13 cellular contexts compared by ENCODE assay signal in the genomic region with DNA sequence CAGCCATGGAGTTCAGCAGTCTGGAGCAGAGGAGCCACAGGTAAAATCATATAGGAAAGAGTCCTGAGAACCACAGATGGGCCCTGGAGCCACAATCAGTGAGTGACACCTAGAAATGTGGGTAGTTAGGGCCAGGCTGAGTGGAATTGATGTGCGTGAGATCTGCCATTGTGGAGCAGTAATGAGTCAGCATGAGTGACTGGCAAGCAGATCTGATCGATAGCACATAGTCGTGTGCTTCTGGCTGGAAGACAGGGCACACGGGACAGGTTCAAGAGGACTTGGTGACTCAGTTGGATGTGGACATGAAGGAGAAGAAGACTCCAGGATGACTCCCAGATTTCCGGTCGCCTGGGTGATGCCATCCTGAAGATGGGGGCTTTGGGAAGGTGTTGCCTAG. TPM values are rescaled to one million over a fixed set of nuclear protein-coding genes. Genes with fewer than 3 reads are reported as not detected.
DNase-seq lines count a peak whose midpoint lies in the region; ATAC-seq, FAIRE-seq and TF ChIP-seq lines count a peak whose summit lies in the region.
"Had no signal": no experiment of that assay in that cellular context is flagged by ENCODE, and none has a peak within 500 bp of the region (broad histone marks: within the 10 kb centered on the region; RNA-seq: fewer than 3 reads in every experiment).

No MANE protein-coding gene starts in this region.

- H3K27me3 Mint-ChIP-seq in natural killer cell treated with Interleukin-12 subunit alpha and Interleukin-12 subunit beta and Interleukin-15 and Interleukin-18, amount 100 ng/mL, for 72 hours, result peaks cover 16 to 23% of the 10 kb centered on the region in 2 donors
- H3K27me3 Mint-ChIP-seq in natural killer cell (ENCODE audit: low read depth in 2 of 2), result peaks cover 0 to 11% of the 10 kb centered on the region in 2 donors

- no peak overlapping the region for H3K18ac ChIP-seq in H1 (ENCODE audit: extremely low read depth, low read length)

- TF ChIP-seq CTCF in natural killer cell (IDR thresholded peaks at IDR 0.05), result no peak
- TF ChIP-seq CTCF in H1 (IDR thresholded peaks at IDR 0.05; ENCODE audit: control extremely low read depth in 1 of 3, insufficient read depth in 1 of 3, low read depth in 1 of 3, low read length in 3 of 3), result no peak
- no peak for TF ChIP-seq CTCF in ovary (IDR thresholded peaks at IDR 0.05)
- TF ChIP-seq CTCF in transverse colon (IDR thresholded peaks at IDR 0.05), result no peak

- peak overlapping the region; percentile 66; the same call in 1 of the 2 replicates for H2BK15ac ChIP-seq in H1 (ENCODE audit: low read length)

- H3K4me1 Mint-ChIP-seq in natural killer cell treated with Interleukin-12 subunit alpha and Interleukin-12 subunit beta and Interleukin-15 and Interleukin-18, amount 100 ng/mL, for 72 hours (ENCODE audit: low read depth in 2 of 2), result peaks cover 18 to 31% of the 10 kb centered on the region in 2 donors
- peaks cover 7 to 11% of the 10 kb centered on the region in 2 donors for H3K4me1 Mint-ChIP-seq in natural killer cell
- H3K4me1 Mint-ChIP-seq in stimulated activated effector memory CD8-positive, alpha-beta T cell treated with anti-CD3 and anti-CD28 coated beads, Interleukin-12 subunit alpha, Interleukin-12 subunit beta, amount 100 ng/mL, for 72 hours, result peaks cover 26% of the 10 kb centered on the region

- no peak overlapping the region for H2BK5ac ChIP-seq in H1 (ENCODE audit: low read depth, low read length)

- TF ChIP-seq RAD21 in H1 (IDR thresholded peaks at IDR 0.05 in 1 of 2, conservative IDR thresholded peaks at IDR 0.05 in 1 of 2; ENCODE audit: low read depth in 2 of 2, low read length in 2 of 2), result no peak

- no peak overlapping the region for H3K4me2 ChIP-seq in H1 (ENCODE audit: insufficient read depth in 1 of 2, low read depth in 2 of 2, low read length in 2 of 2)

- H3K9ac ChIP-seq in H1 (replicated peaks in 1 of 4; ENCODE audit: extremely low read depth in 1 of 4, low read depth in 3 of 4, low read length in 3 of 4), result no peak overlapping the region

- no peaks in the 10 kb centered on the region for H3K36me3 Mint-ChIP-seq in natural killer cell treated with Interleukin-12 subunit alpha and Interleukin-12 subunit beta and Interleukin-15 and Interleukin-18, amount 100 ng/mL, for 72 hours
- no peaks in the 10 kb centered on the region for H3K36me3 Mint-ChIP-seq in natural killer cell
- H3K36me3 Mint-ChIP-seq in stimulated activated effector memory CD8-positive, alpha-beta T cell treated with anti-CD3 and anti-CD28 coated beads, Interleukin-12 subunit alpha, Interleukin-12 subunit beta, amount 100 ng/mL, for 72 hours, result peaks cover 7% of the 10 kb centered on the region

- H2BK12ac ChIP-seq in H1 (ENCODE audit: low read depth, low read length), result peak overlapping the region; percentile 60; the same call in 1 of the 2 replicates

- H2AFZ ChIP-seq in H1 (ENCODE audit: low read length), result no peak overlapping the region

- no peak overlapping the region for H2BK120ac ChIP-seq in H1 (replicated peaks; ENCODE audit: low read depth, low read length)

- H3K23ac ChIP-seq in H1 (ENCODE audit: insufficient read length), result no peak overlapping the region

- H2BK20ac ChIP-seq in H1 (ENCODE audit: low read length), result peak overlapping the region; percentile 29; the same call in 1 of the 2 replicates

- peak overlapping the region; percentile 41 to 54 for H3K27ac Mint-ChIP-seq in natural killer cell treated with Interleukin-12 subunit alpha and Interleukin-12 subunit beta and Interleukin-15 and Interleukin-18, amount 100 ng/mL, for 72 hours
- H3K27ac Mint-ChIP-seq in natural killer cell, result no peak overlapping the region
- no peak overlapping the region for H3K27ac Mint-ChIP-seq in stimulated activated effector memory CD8-positive, alpha-beta T cell treated with anti-CD3 and anti-CD28 coated beads, Interleukin-12 subunit alpha, Interleukin-12 subunit beta, amount 100 ng/mL, for 72 hours

- no peak overlapping the region for H3K4ac ChIP-seq in H1 (replicated peaks; ENCODE audit: insufficient read length, low read depth, low read length)

- H3K23me2 ChIP-seq in H1 (ENCODE audit: low read depth, low read length), result no peaks in the 10 kb centered on the region

- no peak overlapping the region for H4K5ac ChIP-seq in H1 (ENCODE audit: insufficient read length, low read depth, low read length)

- no peak for FAIRE-seq in H1 (lab: Jason Lieb, UNC)

- no peaks in the 10 kb centered on the region for H3K79me2 ChIP-seq in H1 (ENCODE audit: control insufficient read depth in 1 of 2, insufficient read depth in 2 of 2, low read length in 2 of 2)

- CTCF ChIA-PET in H1 (lab: Charles Lee; ENCODE audit: partially characterized antibody), result no interaction called here

- H2AK5ac ChIP-seq in H1 (ENCODE audit: low read depth, low read length), result peak overlapping the region; percentile 18; the same call in 1 of the 2 replicates

- H3K56ac ChIP-seq in H1 (replicated peaks; ENCODE audit: insufficient read length, low read depth, low read length), result no peak overlapping the region

- H3K4me3 ChIP-seq in H1 (ENCODE audit: extremely low read depth in 1 of 4, insufficient read depth in 2 of 4, low read depth in 3 of 4, low read length in 4 of 4), result no peak overlapping the region
- H3K4me3 ChIP-seq in ovary, result no peak overlapping the region
- H3K4me3 ChIP-seq in transverse colon, result no peak overlapping the region
- H3K4me3 ChIP-seq: gastroesophageal sphincter had no signal

- ATAC-seq in natural killer cell treated with Interleukin-12 subunit alpha and Interleukin-12 subunit beta and Interleukin-15 and Interleukin-18, amount 100 ng/mL, for 72 hours, result peak in 1 of 2 donors; percentile 75
- ATAC-seq in natural killer cell, result no peak
- ATAC-seq in stimulated activated effector memory CD8-positive, alpha-beta T cell treated with anti-CD3 and anti-CD28 coated beads, Interleukin-12 subunit alpha, Interleukin-12 subunit beta, amount 100 ng/mL, for 72 hours, result peak; percentile 83
- ATAC-seq: gastroesophageal sphincter had no signal

- H3K9me3 ChIP-seq in H1 (ENCODE audit: insufficient read depth in 2 of 2, low read depth in 1 of 2, low read length in 1 of 2), result no peaks in the 10 kb centered on the region
- H3K9me3 ChIP-seq in ovary, result no peaks in the 10 kb centered on the region
- no peaks in the 10 kb centered on the region for H3K9me3 ChIP-seq in transverse colon
- H3K9me3 ChIP-seq: gastroesophageal sphincter had no signal

- H4K91ac ChIP-seq in H1 (replicated peaks; ENCODE audit: insufficient read length, low read length), result no peak overlapping the region

- H3K36me3 ChIP-seq in H1 (ENCODE audit: control insufficient read depth in 2 of 4, insufficient read depth in 4 of 4, low read length in 3 of 4) (no peaks in the 10 kb centered on the region), ovary (no peaks in the 10 kb centered on the region), transverse colon (no peaks in the 10 kb centered on the region)
- H3K36me3 ChIP-seq: gastroesophageal sphincter had no signal

- peaks cover 0 to 6% (median 3%) of the 10 kb centered on the region in 4 experiments; a peak in 3 of 7 replicates for H3K4me1 ChIP-seq in H1 (replicated peaks in 1 of 4; ENCODE audit: control insufficient read depth in 3 of 4, insufficient read depth in 4 of 4, low read length in 3 of 4)
- no peaks in the 10 kb centered on the region for H3K4me1 ChIP-seq in ovary (ENCODE audit: insufficient read depth)
- peaks cover 6 to 18% (median 9%) of the 10 kb centered on the region in 4 donors for H3K4me1 ChIP-seq in transverse colon

- WGBS in H1 (ENCODE audit: extremely low coverage in 1 of 2, insufficient coverage in 1 of 2, insufficient read length in 1 of 2, insufficient replicate concordance in 2 of 2, low coverage in 1 of 2, low lambda C conversion rate in 2 of 2, missing lambda C conversion rate in 1 of 2), 2 experiments, result 97% methylated on average over 6 of the region's 6 CpGs; no CpG with 5 or more reads in 1 of the 2 experiments
- 94 to 96% (median 95%) methylated on average over 6 of the region's 6 CpGs for WGBS in ovary, 3 donors
- 79% methylated on average over 6 of the region's 6 CpGs; no CpG with 5 or more reads in 1 of the 2 donors for WGBS in transverse colon (ENCODE audit: low coverage in 1 of 2), 2 donors

- TF ChIP-seq POLR2A in H1 (IDR thresholded peaks at IDR 0.05; ENCODE audit: control extremely low read depth in 1 of 2, low read depth in 2 of 2, low read length in 2 of 2) (no peak), ovary (IDR thresholded peaks at IDR 0.05) (no peak), transverse colon (IDR thresholded peaks at IDR 0.05) (no peak)

- H3K4me3 Mint-ChIP-seq in natural killer cell treated with Interleukin-12 subunit alpha and Interleukin-12 subunit beta and Interleukin-15 and Interleukin-18, amount 100 ng/mL, for 72 hours, result peak overlapping the region; percentile 49
- no peak overlapping the region for H3K4me3 Mint-ChIP-seq in natural killer cell
- no peak overlapping the region for H3K4me3 Mint-ChIP-seq in stimulated activated effector memory CD8-positive, alpha-beta T cell treated with anti-CD3 and anti-CD28 coated beads, Interleukin-12 subunit alpha, Interleukin-12 subunit beta, amount 100 ng/mL, for 72 hours
- H3K4me3 Mint-ChIP-seq: CD4-positive, CD25-positive, alpha-beta regulatory T cell had no signal

- H3K27ac ChIP-seq in H1 (ENCODE audit: low read depth, low read length) (no peak overlapping the region), ovary (no peak overlapping the region), transverse colon (no peak overlapping the region)
- H3K27ac ChIP-seq: gastroesophageal sphincter had no signal

- H3K27me3 ChIP-seq in H1 (replicated peaks in 1 of 4; ENCODE audit: control insufficient read depth in 3 of 4, extremely low read depth in 1 of 4, insufficient read depth in 3 of 4, low read length in 3 of 4) (no peaks in the 10 kb centered on the region), ovary (no peaks in the 10 kb centered on the region), transverse colon (no peaks in the 10 kb centered on the region)
- H3K27me3 ChIP-seq: gastroesophageal sphincter had no signal

- TF ChIP-seq EP300 in H1 (IDR thresholded peaks at IDR 0.05; ENCODE audit: borderline replicate concordance in 1 of 2, low read depth in 2 of 2, low read length in 2 of 2), result no peak
- TF ChIP-seq EP300 in ovary (IDR thresholded peaks at IDR 0.05), result no peak
- no peak for TF ChIP-seq EP300 in transverse colon (IDR thresholded peaks at IDR 0.05; ENCODE audit: low read depth)

- H3K14ac ChIP-seq in H1 (ENCODE audit: insufficient read length), result no peak overlapping the region

- no peaks in the 10 kb centered on the region for H3K79me1 ChIP-seq in H1 (ENCODE audit: low read depth, low read length)

- no peak for DNase-seq in natural killer cell treated with Interleukin-12 subunit alpha and Interleukin-12 subunit beta and Interleukin-15 and Interleukin-18, amount 100 ng/mL, for 72 hours (ENCODE audit: low spot score)
- DNase-seq in natural killer cell (no peak), RPMI7951 (ENCODE audit: low read depth) (peak; percentile 55), H1 (ENCODE audit: low read depth in 1 of 2, low spot score in 2 of 2) (no peak), ovary (no peak), occipital lobe (lab: John Stamatoyannopoulos, UW) (no peak), transverse colon (no peak)
- peak in 1 of 2 donors; percentile 67 for DNase-seq in stimulated activated effector memory CD8-positive, alpha-beta T cell treated with anti-CD3 and anti-CD28 coated beads, Interleukin-12 subunit alpha, Interleukin-12 subunit beta, amount 100 ng/mL, for 72 hours (ENCODE audit: low spot score in 2 of 2)
- DNase-seq: effector memory CD4-positive, alpha-beta T cell; NCI-H1092; substantia nigra had no signal

- in situ Hi-C loops in transverse colon (cut with MboI; ENCODE audit: low pct_ligation_motif_present in 1 of 4, low pct_unique_long_range_greater_than_20kb in 1 of 4, low sequenced_read_pairs in 3 of 4), result no loop called here

- POLR2A ChIA-PET in H1 (lab: Charles Lee; ENCODE audit: partially characterized antibody), result interaction anchor here (1.4 to 2.4 kb wide), 2 partner anchors 9 to 18 kb away, joined by 3 to 12 read pairs; no protein-coding TSS in a partner anchor

- intact Hi-C loops in natural killer cell (cut with micrococcal nuclease) (no loop called here), ovary (cut with DNase I) (no loop called here), transverse colon (cut with DNase I; ENCODE audit: low total_unique reads) (no loop called here)

- H4K20me1 ChIP-seq in H1 (replicated peaks in 1 of 2; ENCODE audit: control insufficient read depth in 1 of 2, insufficient read depth in 2 of 2, low read length in 2 of 2), result no peaks in the 10 kb centered on the region

- H3K9me3 Mint-ChIP-seq in natural killer cell treated with Interleukin-12 subunit alpha and Interleukin-12 subunit beta and Interleukin-15 and Interleukin-18, amount 100 ng/mL, for 72 hours, result no peaks in the 10 kb centered on the region
- no peaks in the 10 kb centered on the region for H3K9me3 Mint-ChIP-seq in natural killer cell
- no peaks in the 10 kb centered on the region for H3K9me3 Mint-ChIP-seq in stimulated activated effector memory CD8-positive, alpha-beta T cell treated with anti-CD3 and anti-CD28 coated beads, Interleukin-12 subunit alpha, Interleukin-12 subunit beta, amount 100 ng/mL, for 72 hours
- H3K9me3 Mint-ChIP-seq: CD4-positive, CD25-positive, alpha-beta regulatory T cell had no signal

- no peak overlapping the region for H4K8ac ChIP-seq in H1 (ENCODE audit: extremely low read depth, insufficient read depth, low read length)

RNA-seq across cellular contexts. Expression of a gene that starts 12.3 kb away (rescaled TPM):
- 1 to 10 TPM in 1 of 2 donors, under 1 TPM in 1; 0.95 to 3.2 TPM for total RNA-seq in natural killer cell treated with Interleukin-12 subunit alpha and Interleukin-12 subunit beta and Interleukin-15 and Interleukin-18, amount 100 ng/mL, for 72 hours
- total RNA-seq in natural killer cell (under 1 TPM; 0.14 to 0.88 (median 0.41) TPM), ovary (1 to 10 TPM in 1 of 7 donors, under 1 TPM in 3, not detected in 3; 0.13 to 1.0 (median 0.28) TPM), occipital lobe (3.6 TPM), transverse colon (10 to 100 TPM; 41.4 to 68.9 (median 52.0) TPM)
- total RNA-seq in RPMI7951 (2014; rRNA removed; shearing (Covaris generic)), result 14.4 and 18.0 TPM in 2 replicates
- 2.6 and 3.3 TPM in 2 replicates for total RNA-seq in H1 (2021; fragmentation: NEBNext Ultra II Directional; extraction: Animal tissue kit (Norgen Biotek cat#: 25700))
- polyA plus RNA-seq in H1 (2011; rRNA removed) (6.9 and 8.2 TPM in 2 replicates), ovary (under 1 TPM; 0.06 to 0.72 TPM)
- polyA plus RNA-seq in H1 (2011; cell fraction: cytosol; rRNA removed), result 4.8 TPM
- polyA plus RNA-seq in H1 (2011; cell fraction: nucleus; rRNA removed), result 4.8 TPM
- polyA plus RNA-seq in H1 (2012, experiment 1 of 2), result 4.1 to 5.4 TPM (median 4.3 TPM) in 4 replicates
- polyA plus RNA-seq in H1 (2012, experiment 2 of 2), result 3.7 TPM
- 1.9 TPM for polyA plus RNA-seq in H1 (2013, experiment 1 of 2)
- polyA plus RNA-seq in H1 (2013, experiment 2 of 2), result 2.3 TPM
- polyA minus RNA-seq in H1 (2011; rRNA and poly(A)+ RNA removed), result 6.0 TPM in 2 replicates
- polyA minus RNA-seq in H1 (2011; cell fraction: cytosol; rRNA and poly(A)+ RNA removed), result 3.7 TPM
- 7.1 TPM for polyA minus RNA-seq in H1 (2011; cell fraction: nucleus; rRNA and poly(A)+ RNA removed)
- total RNA-seq: CD4-positive, CD25-positive, alpha-beta regulatory T cell had no signal

RNA-seq across cellular contexts. Expression of a gene that starts 42.3 kb away (rescaled TPM):
- 10 to 100 TPM in 1 of 2 donors, 1 to 10 TPM in 1; 6.9 to 12.1 TPM for total RNA-seq in natural killer cell treated with Interleukin-12 subunit alpha and Interleukin-12 subunit beta and Interleukin-15 and Interleukin-18, amount 100 ng/mL, for 72 hours
- total RNA-seq in natural killer cell (10 to 100 TPM; 14.6 to 19.0 (median 16.3) TPM), ovary (10 to 100 TPM; 14.4 to 36.2 (median 23.4) TPM), occipital lobe (15.6 TPM), transverse colon (10 to 100 TPM in 3 of 4 donors, 1 to 10 TPM in 1; 3.6 to 19.5 (median 18.6) TPM)
- 23.0 and 27.2 TPM in 2 replicates for total RNA-seq in RPMI7951 (2014; rRNA removed; shearing (Covaris generic))
- 39.3 and 39.4 TPM in 2 replicates for total RNA-seq in H1 (2021; fragmentation: NEBNext Ultra II Directional; extraction: Animal tissue kit (Norgen Biotek cat#: 25700))
- polyA plus RNA-seq in H1 (2011; rRNA removed) (39.0 and 57.7 TPM in 2 replicates), ovary (10 to 100 TPM; 34.7 to 62.5 TPM)
- 56.6 TPM for polyA plus RNA-seq in H1 (2011; cell fraction: cytosol; rRNA removed)
- polyA plus RNA-seq in H1 (2011; cell fraction: nucleus; rRNA removed), result 36.5 TPM
- polyA plus RNA-seq in H1 (2012, experiment 1 of 2), result 36.5 to 48.1 TPM (median 44.0 TPM) in 4 replicates
- polyA plus RNA-seq in H1 (2012, experiment 2 of 2), result 15.0 TPM
- 27.2 TPM for polyA plus RNA-seq in H1 (2013, experiment 1 of 2)
- polyA plus RNA-seq in H1 (2013, experiment 2 of 2), result 28.8 TPM
- polyA minus RNA-seq in H1 (2011; rRNA and poly(A)+ RNA removed), result 24.2 and 26.3 TPM in 2 replicates
- polyA minus RNA-seq in H1 (2011; cell fraction: cytosol; rRNA and poly(A)+ RNA removed), result 8.7 TPM
- polyA minus RNA-seq in H1 (2011; cell fraction: nucleus; rRNA and poly(A)+ RNA removed), result 8.5 TPM

RNA-seq across cellular contexts. Expression of a gene that starts 42.4 kb away (rescaled TPM):
- total RNA-seq in natural killer cell treated with Interleukin-12 subunit alpha and Interleukin-12 subunit beta and Interleukin-15 and Interleukin-18, amount 100 ng/mL, for 72 hours, result 10 to 100 TPM; 26.3 to 33.3 TPM
- 10 to 100 TPM; 40.1 to 42.3 (median 40.2) TPM for total RNA-seq in natural killer cell
- 17.7 and 19.8 TPM in 2 replicates for total RNA-seq in RPMI7951 (2014; rRNA removed; shearing (Covaris generic))
- total RNA-seq in H1 (2021; fragmentation: NEBNext Ultra II Directional; extraction: Animal tissue kit (Norgen Biotek cat#: 25700)), result 50.7 and 55.0 TPM in 2 replicates
- polyA plus RNA-seq in H1 (2011; rRNA removed), result 9.9 and 11.8 TPM in 2 replicates
- polyA plus RNA-seq in H1 (2011; cell fraction: cytosol; rRNA removed), result 14.4 TPM
- polyA plus RNA-seq in H1 (2011; cell fraction: nucleus; rRNA removed), result 27.6 TPM
- 36.1 to 48.9 TPM (median 38.4 TPM) in 4 replicates for polyA plus RNA-seq in H1 (2012, experiment 1 of 2)
- 9.5 TPM for polyA plus RNA-seq in H1 (2012, experiment 2 of 2)
- polyA plus RNA-seq in H1 (2013, experiment 1 of 2), result 38.5 TPM
- 46.4 TPM for polyA plus RNA-seq in H1 (2013, experiment 2 of 2)
- 10.6 and 14.9 TPM in 2 replicates for polyA minus RNA-seq in H1 (2011; rRNA and poly(A)+ RNA removed)
- polyA minus RNA-seq in H1 (2011; cell fraction: cytosol; rRNA and poly(A)+ RNA removed), result 28.7 TPM
- 33.0 TPM for polyA minus RNA-seq in H1 (2011; cell fraction: nucleus; rRNA and poly(A)+ RNA removed)
- total RNA-seq in ovary, result 10 to 100 TPM; 28.4 to 80.0 (median 34.3) TPM
- polyA plus RNA-seq in ovary, result 10 to 100 TPM; 19.2 to 32.4 TPM
- 36.8 TPM for total RNA-seq in occipital lobe
- 100 to 1,000 TPM in 3 of 4 donors, 10 to 100 TPM in 1; 65.3 to 371 (median 187) TPM for total RNA-seq in transverse colon

Comparison
In these comparisons a context has a peak if more than half of its experiments do, and no peak if none do; other contexts are left out.
1. H3K27ac Mint-ChIP-seq: peak in natural killer cell treated with Interleukin-12 subunit alpha and Interleukin-12 subunit beta and Interleukin-15 and Interleukin-18, amount 100 ng/mL, for 72 hours (2 of 2); none in natural killer cell (0 of 2) and stimulated activated effector memory CD8-positive, alpha-beta T cell treated with anti-CD3 and anti-CD28 coated beads, Interleukin-12 subunit alpha, Interleukin-12 subunit beta, amount 100 ng/mL, for 72 hours (single experiment).